ENCODE assay signal across 22 cellular contexts in the genomic region with DNA sequence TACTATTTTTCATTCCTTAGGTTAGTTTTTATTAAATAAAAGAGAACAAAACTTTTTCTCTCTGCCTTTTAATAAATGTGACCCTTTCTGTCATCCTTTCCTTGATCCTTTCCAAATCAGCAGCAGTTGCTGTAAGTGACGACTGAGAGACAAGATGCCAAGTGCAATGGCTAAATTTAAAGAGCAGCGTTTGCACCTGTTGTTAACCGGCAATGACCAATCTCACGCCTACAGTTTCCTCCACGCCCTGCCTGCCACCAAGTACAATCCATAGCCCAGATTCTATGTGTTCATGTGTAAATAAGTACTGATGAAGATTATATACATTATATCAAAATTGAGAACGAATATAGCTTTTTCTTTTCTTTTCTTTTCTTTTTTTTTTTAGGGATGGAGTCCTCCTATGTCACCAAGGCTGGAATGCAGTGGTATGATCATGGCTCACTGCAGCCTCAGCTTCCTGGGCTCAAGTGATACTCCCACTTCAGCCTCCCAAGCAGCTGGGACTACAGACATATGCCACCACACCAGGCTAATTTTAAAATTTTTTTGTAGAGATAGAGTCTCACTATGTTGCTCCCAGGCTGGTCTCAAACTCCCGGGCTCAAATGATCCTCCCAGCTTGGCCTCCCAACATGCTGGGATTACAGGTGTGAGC. TPM values are rescaled to one million over a fixed set of nuclear protein-coding genes. Genes with fewer than 3 reads are reported as not detected.
DNase-seq lines count a peak whose midpoint lies in the region; ATAC-seq, FAIRE-seq and TF ChIP-seq lines count a peak whose summit lies in the region.
"Had no signal": no experiment of that assay in that cellular context is flagged by ENCODE, and none has a peak within 500 bp of the region (broad histone marks: within the 10 kb centered on the region; RNA-seq: fewer than 3 reads in every experiment).

No MANE protein-coding gene starts in this region.

- H3K36me3 Mint-ChIP-seq in T-helper 17 cell (ENCODE audit: low read depth) (peaks cover 6% of the 10 kb centered on the region), T-cell (no peaks in the 10 kb centered on the region)
- H3K36me3 Mint-ChIP-seq: CD14-positive monocyte had no signal

- TF ChIP-seq EP300 in stomach (IDR thresholded peaks at IDR 0.05), result no peak

- H3K9me3 Mint-ChIP-seq in T-cell, result no peaks in the 10 kb centered on the region

- POLR2A ChIA-PET in T-cell (lab: Charles Lee), result no interaction called here

- DNase-seq in GM12892 (ENCODE audit: insufficient read length) (peak; percentile 22), T-helper 17 cell (no peak), stomach (no peak), T-helper 2 cell (no peak), T-cell (no peak), HuH-7 (ENCODE audit: low spot score) (no peak)
- DNase-seq: ACHN, AML-193, COR-L47, DMS153, MG63, NCI-H1092 treated with DMSO at 0.1 percent for 48 hours, NCI-H1694, NCI-H510A treated with DMSO at 0.1 percent for 48 hours, NCI-H82, PC-9 had no signal

- no peak for FAIRE-seq in GM12892 (lab: Jason Lieb, UNC)
- FAIRE-seq: H1, HepG2 had no signal

- H3K27ac ChIP-seq in stomach, result peak overlapping the region; percentile 56 to 84 (median 75)
- H3K27ac ChIP-seq: KMS-11, PC-9 had no signal

- no peaks in the 10 kb centered on the region for H3K27me3 ChIP-seq in mucosa of stomach (ENCODE audit: control insufficient read depth, insufficient read depth, low read length)
- no peaks in the 10 kb centered on the region for H3K27me3 ChIP-seq in stomach
- H3K27me3 ChIP-seq: MG63 had no signal

- H3K9me3 ChIP-seq in T-helper 17 cell (ENCODE audit: control insufficient read depth, low read length, poor library complexity, severe bottlenecking), result no peaks in the 10 kb centered on the region
- no peaks in the 10 kb centered on the region for H3K9me3 ChIP-seq in mucosa of stomach (ENCODE audit: control insufficient read depth, low read length)
- no peaks in the 10 kb centered on the region for H3K9me3 ChIP-seq in stomach
- H3K9me3 ChIP-seq: MG63 had no signal

- H3K4me1 ChIP-seq in mucosa of stomach (ENCODE audit: control insufficient read depth, insufficient read depth, low read length) (peaks cover 59% of the 10 kb centered on the region), stomach (peaks cover 0 to 19% (median 12%) of the 10 kb centered on the region in 4 donors)

- CTCF ChIA-PET in T-cell (lab: Charles Lee), result no interaction called here

- H3K27ac Mint-ChIP-seq in T-helper 17 cell (peak overlapping the region; percentile 47), T-cell (no peak overlapping the region)

- no peak for TF ChIP-seq CTCF in stomach (IDR thresholded peaks at IDR 0.05)

- ATAC-seq in T-helper 17 cell, result no peak
- no peak for ATAC-seq in T-cell (replicated peaks in 1 of 4)
- ATAC-seq in GM21423 (IDR thresholded peaks at IDR 0.05; ENCODE audit: unreplicated experiment), result no peak
- ATAC-seq: HepG2 had no signal

- H3K27me3 Mint-ChIP-seq in T-helper 17 cell, result peaks cover 42% of the 10 kb centered on the region
- peaks cover 0 to 8% of the 10 kb centered on the region in 2 donors for H3K27me3 Mint-ChIP-seq in T-cell

- H3K9ac ChIP-seq in mucosa of stomach (ENCODE audit: low read length), result peak overlapping the region; percentile 22
- H3K9ac ChIP-seq: KMS-11 had no signal

- H3K4me3 Mint-ChIP-seq in T-helper 17 cell, result no peak overlapping the region
- H3K4me3 Mint-ChIP-seq in T-cell, result no peak overlapping the region
- H3K4me3 Mint-ChIP-seq: CD14-positive monocyte had no signal

- no peak overlapping the region for H3K4me3 ChIP-seq in mucosa of stomach (ENCODE audit: low read length)
- no peak overlapping the region for H3K4me3 ChIP-seq in stomach
- H3K4me3 ChIP-seq: MG63, PC-9 had no signal

- 46 to 72% (median 70%) methylated on average over 7 of the region's 7 CpGs for WGBS in stomach, 5 donors

- TF ChIP-seq POLR2A in GM12892 (IDR thresholded peaks at IDR 0.05; ENCODE audit: low read depth, low read length) (no peak), stomach (IDR thresholded peaks at IDR 0.05) (no peak)

- H3K4me1 Mint-ChIP-seq in T-helper 17 cell (peaks cover 5% of the 10 kb centered on the region), T-cell (no peaks in the 10 kb centered on the region)

- intact Hi-C loops in stomach (cut with DNase I; ENCODE audit: low total_unique reads), result no loop called here

- H3K36me3 ChIP-seq in mucosa of stomach (ENCODE audit: control insufficient read depth, insufficient read depth, low read length), result no peaks in the 10 kb centered on the region
- no peaks in the 10 kb centered on the region for H3K36me3 ChIP-seq in stomach
- H3K36me3 ChIP-seq: MG63 had no signal

RNA-seq across cellular contexts. Expression of gene MCU, which starts 6.5 kb away (rescaled TPM):
- 10.5 TPM for polyA plus RNA-seq in GM12892 (2012; ENCODE audit: missing spikeins)
- total RNA-seq in T-helper 17 cell (10 to 100 TPM; 12.6 to 14.4 TPM), stomach (10 to 100 TPM; 15.2 to 90.1 (median 33.9) TPM), T-cell (10 to 100 TPM; 10.1 to 13.6 (median 11.6) TPM)
- 10 to 100 TPM; 16.6 to 70.3 (median 28.1) TPM for polyA plus RNA-seq in stomach

RNA-seq across cellular contexts. Expression of gene MICU1, which starts 59.5 kb away (rescaled TPM):
- polyA plus RNA-seq in GM12892 (2012; ENCODE audit: missing spikeins), result 21.8 TPM
- total RNA-seq in T-helper 17 cell, result 10 to 100 TPM; 19.1 to 19.9 TPM
- total RNA-seq in stomach, result 100 to 1,000 TPM in 2 of 5 donors, 10 to 100 TPM in 3; 35.9 to 212 (median 65.0) TPM
- 10 to 100 TPM; 25.9 to 37.3 (median 30.9) TPM for polyA plus RNA-seq in stomach
- total RNA-seq in T-cell, result 10 to 100 TPM; 16.9 to 23.3 (median 19.9) TPM
